Comparison of ENCODE assay signal across 8 cellular contexts in genomic region chr6:17986656-17987575, GRCh38. TPM values are rescaled to one million over a fixed set of nuclear protein-coding genes. Genes with fewer than 3 reads are reported as not detected.
A peak's percentile ranks its signal among the peaks of the same experiment; 100 is the strongest.
DNase-seq lines count a peak whose midpoint lies in the region; ATAC-seq, FAIRE-seq and TF ChIP-seq lines count a peak whose summit lies in the region.

No MANE protein-coding gene starts in this region.

- H2AFZ ChIP-seq in GM12878 (ENCODE audit: control insufficient read depth, low read depth, low read length) = peak overlapping the region; percentile 29; the same call in 1 of the 2 replicates

- no peak overlapping the region for H3K9ac ChIP-seq in GM12878 (ENCODE audit: control insufficient read depth, insufficient read depth, low read length)

- ATAC-seq in HG02852 (IDR thresholded peaks at IDR 0.05; ENCODE audit: unreplicated experiment) (peak; percentile 17), GM12878 (peak; percentile 16; the same call in 2 of the 3 replicates), psoas muscle (peak; percentile 50 to 68 (median 64))

- TF ChIP-seq RAD21 in GM12878 (IDR thresholded peaks at IDR 0.05; ENCODE audit: insufficient read depth, low read depth, low read length) = no peak

- no peak overlapping the region for H3K27ac ChIP-seq in GM12878 (ENCODE audit: control insufficient read depth, insufficient read depth)
- H3K27ac ChIP-seq in psoas muscle = peak overlapping the region; percentile 91

- no peak for FAIRE-seq in GM12878 (lab: Jason Lieb, UNC)

- H3K4me1 ChIP-seq in GM12878 (ENCODE audit: control insufficient read depth, insufficient read depth, low read length) (peaks cover 6% of the 10 kb centered on the region), psoas muscle (peaks cover 15% of the 10 kb centered on the region)

- BruUV-seq in GM12878 (replicated peaks; lab: Mats Ljungman, UMichigan) = no TSS peak

- 3% methylated on average over 58 of the region's 92 CpGs for WGBS in GM12878 (ENCODE audit: insufficient coverage, insufficient replicate concordance, low lambda C conversion rate, missing lambda C conversion rate)
- 0 to 1% (median 0%) methylated on average over 45 to 92 of the region's 92 CpGs for WGBS in psoas muscle, 3 donors

- CTCF ChIA-PET in GM12878 (lab: Yijun Ruan, JAX) = no interaction called here

- TF ChIP-seq CTCF in GM12865 (IDR thresholded peaks at IDR 0.05; ENCODE audit: insufficient read depth, low read depth, low read length, missing control alignments) = no peak
- no peak for TF ChIP-seq CTCF in GM12878 (IDR thresholded peaks at IDR 0.05 in 2 of 3, conservative IDR thresholded peaks at IDR 0.05 in 1 of 3; ENCODE audit: control insufficient read depth in 2 of 3, extremely low read depth in 1 of 3, insufficient read depth in 1 of 3, low read depth in 3 of 3, low read length in 3 of 3)
- no peak for TF ChIP-seq CTCF in psoas muscle (IDR thresholded peaks at IDR 0.05)

- H3K27me3 ChIP-seq in GM12878 (replicated peaks in 1 of 2; ENCODE audit: control insufficient read depth in 2 of 2, insufficient read depth in 2 of 2, low read length in 1 of 2) (peaks cover 6 to 21% of the 10 kb centered on the region in 2 experiments), psoas muscle (ENCODE audit: insufficient read depth in 3 of 3, low read length in 2 of 3) (no peaks in the 10 kb centered on the region)

- peak overlapping the region; percentile 72 for H3K4me2 ChIP-seq in GM12878 (ENCODE audit: control insufficient read depth, insufficient read depth)

- SMC1A ChIA-PET in GM12878 (lab: Charles Lee; ENCODE audit: uncharacterized antibody, unreplicated experiment) = no interaction called here

- H3K4me3 ChIP-seq in GM12865 (ENCODE audit: low read depth, low read length) (peak overlapping the region; percentile 30), GM12878 (no peak overlapping the region), psoas muscle (peak overlapping the region; percentile 85)

- no peak for TF ChIP-seq EP300 in GM12878 (IDR thresholded peaks at IDR 0.05; ENCODE audit: borderline replicate concordance in 1 of 2, control insufficient read depth in 1 of 2, low read depth in 2 of 2, low read length in 2 of 2)

- H3K36me3 ChIP-seq in GM12878 (ENCODE audit: control insufficient read depth in 2 of 2, insufficient read depth in 2 of 2, low read length in 1 of 2) (no peaks in the 10 kb centered on the region), psoas muscle (ENCODE audit: insufficient read depth in 1 of 2, low read depth in 1 of 2) (no peaks in the 10 kb centered on the region)

- intact Hi-C loops in GM12878 (cut with micrococcal nuclease; ENCODE audit: unreplicated experiment) = loop anchor here (5.0 kb wide), 3 partner anchors 105 to 280 kb away; partner anchors contain the start of genes NHLRC1 and NUP153
- intact Hi-C loops in psoas muscle (cut with DNase I) = loop anchor here (2.0 to 10.0 kb wide), 8 partner anchors 55 to 280 kb away; partner anchors contain the start of genes NHLRC1 (in 2 of the 2) and NUP153 (in 1 of the 2)

- no peak for TF ChIP-seq POLR2A in GM12878 (IDR thresholded peaks at IDR 0.05; ENCODE audit: low read depth, low read length)

- DNase-seq in ACHN = peak; percentile 53
- peak; percentile 19 for DNase-seq in GM12865 (ENCODE audit: low read depth)
- DNase-seq in NCI-H510A (lab: John Stamatoyannopoulos, UW) = peak; percentile 4
- no peak for DNase-seq in GM12878 (ENCODE audit: low read depth, low spot score)
- DNase-seq in hypothalamus (lab: John Stamatoyannopoulos, UW) = peak in 49 of 51 donors; percentile 11 to 74 (median 55)
- peak; percentile 53 to 78 for DNase-seq in psoas muscle
- DNase-seq in DMS153 (lab: John Stamatoyannopoulos, UW) = no peak

- H3K9me3 ChIP-seq in GM12878 (replicated peaks; ENCODE audit: control insufficient read depth, insufficient read depth, low read length) (no peaks in the 10 kb centered on the region), psoas muscle (no peaks in the 10 kb centered on the region)

- no peaks in the 10 kb centered on the region for H4K20me1 ChIP-seq in GM12878 (ENCODE audit: control insufficient read depth, insufficient read depth)

- H3K79me2 ChIP-seq in GM12878 (ENCODE audit: control insufficient read depth, insufficient read depth, low read length) = no peaks in the 10 kb centered on the region

- RAD21 ChIA-PET in GM12878 (lab: Charles Lee; ENCODE audit: unreplicated experiment) = interaction anchor here (0.6 kb wide), 1 partner anchor 274 kb away, joined by 3 read pairs; no protein-coding TSS in a partner anchor

- POLR2A ChIA-PET in GM12878 (lab: Charles Lee) = no interaction called here

- in situ Hi-C loops in ACHN (cut with HindIII; ENCODE audit: low pct_ligation_motif_present, low pct_unique_long_range_greater_than_20kb, low sequenced_read_pairs) = no loop called here
- in situ Hi-C loops in GM12878 (cut with MboI) = no loop called here

TF ChIP-seq in GM12878, 131 proteins besides CTCF, POLR2A, EP300 and RAD21:
- TF ChIP-seq ZNF217 (IDR thresholded peaks at IDR 0.05) = no peak
- 0 out of 2 replicates have a peak, but pooled peaks have one; percentile 3 for TF ChIP-seq YY1 (IDR thresholded peaks at IDR 0.05; ENCODE audit: low read depth, low read length)
- TF ChIP-seq, protein P1, sequence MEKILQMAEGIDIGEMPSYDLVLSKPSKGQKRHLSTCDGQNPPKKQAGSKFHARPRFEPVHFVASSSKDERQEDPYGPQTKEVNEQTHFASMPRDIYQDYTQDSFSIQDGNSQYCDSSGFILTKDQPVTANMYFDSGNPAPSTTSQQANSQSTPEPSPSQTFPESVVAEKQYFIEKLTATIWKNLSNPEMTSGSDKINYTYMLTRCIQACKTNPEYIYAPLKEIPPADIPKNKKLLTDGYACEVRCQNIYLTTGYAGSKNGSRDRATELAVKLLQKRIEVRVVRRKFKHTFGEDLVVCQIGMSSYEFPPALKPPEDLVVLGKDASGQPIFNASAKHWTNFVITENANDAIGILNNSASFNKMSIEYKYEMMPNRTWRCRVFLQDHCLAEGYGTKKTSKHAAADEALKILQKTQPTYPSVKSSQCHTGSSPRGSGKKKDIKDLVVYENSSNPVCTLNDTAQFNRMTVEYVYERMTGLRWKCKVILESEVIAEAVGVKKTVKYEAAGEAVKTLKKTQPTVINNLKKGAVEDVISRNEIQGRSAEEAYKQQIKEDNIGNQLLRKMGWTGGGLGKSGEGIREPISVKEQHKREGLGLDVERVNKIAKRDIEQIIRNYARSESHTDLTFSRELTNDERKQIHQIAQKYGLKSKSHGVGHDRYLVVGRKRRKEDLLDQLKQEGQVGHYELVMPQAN (conservative IDR thresholded peaks at IDR 0.05) = no peak

RNA-seq across cellular contexts. Expression of gene KIF13A, which starts 0.5 kb away (rescaled TPM):
- 1.2 and 1.4 TPM in 2 replicates for total RNA-seq in GM12878 (2013; cell fraction: nucleolus; rRNA removed)
- total RNA-seq in GM12878 (2014; rRNA removed) = 0.11 and 0.23 TPM in 2 replicates
- total RNA-seq in GM12878 (2014; rRNA removed; fragmentation: Illumina TruSeq; extraction: Trizol) = 0.13 and 0.32 TPM in 2 replicates
- total RNA-seq in GM12878 (2021) = 0.26 and 0.53 TPM in 2 replicates
- polyA plus RNA-seq in GM12878 (2011; ENCODE audit: low read depth) = 0.26 TPM
- polyA plus RNA-seq in GM12878 (2011; rRNA removed) = 0.08 and 0.17 TPM in 2 replicates
- 0.10 TPM in 2 replicates for polyA plus RNA-seq in GM12878 (2011; cell fraction: cytosol; rRNA removed)
- 0.04 and 0.06 TPM in 2 replicates for polyA plus RNA-seq in GM12878 (2011; cell fraction: nucleus; rRNA removed)
- 0.17 and 0.19 TPM in 2 replicates for polyA plus RNA-seq in GM12878 (2012)
- polyA plus RNA-seq in GM12878 (2014; fragmentation: Illumina TruSeq; extraction: Trizol) = 0.15 and 0.51 TPM in 2 replicates
- polyA plus RNA-seq in GM12878 (2014; fragmentation: Nextera tagmentation; extraction: Ambion mirVana) = under 1 TPM; 0.02 to 0.07 TPM
- polyA plus RNA-seq in GM12878 (2014; rRNA removed) = 0.13 and 0.71 TPM in 2 replicates
- not detected for polyA plus RNA-seq in GM12878 (2016; fragmentation: Nextera tagmentation; extraction: Ambion mirVana)
- polyA minus RNA-seq in GM12878 (2011; rRNA and poly(A)+ RNA removed) = 0.10 and 1.0 TPM in 2 replicates
- polyA minus RNA-seq in GM12878 (2011; cell fraction: cytosol; rRNA and poly(A)+ RNA removed) = 0.21 TPM in 1 of 2 replicates, not detected in the other
- 0.12 and 0.77 TPM in 2 replicates for polyA minus RNA-seq in GM12878 (2011; cell fraction: nucleus; rRNA and poly(A)+ RNA removed)
- 10 to 100 TPM; 62.0 to 80.2 (median 75.0) TPM for total RNA-seq in psoas muscle
- polyA plus RNA-seq in psoas muscle = 10 to 100 TPM; 17.0 to 75.0 (median 27.7) TPM

Comparison
In these comparisons a context has a peak if more than half of its experiments do, and no peak if none do; other contexts are left out.
1. DNase-seq: peak in ACHN (single experiment), GM12865 (single experiment), NCI-H510A (single experiment), hypothalamus (49 of 51) and psoas muscle (2 of 2); none in GM12878 (single experiment) and DMS153 (single experiment).
2. RNA of gene KIF13A, which starts 0.5 kb away (total RNA-seq): 62.0 to 80.2 TPM in psoas muscle; 0.11 to 1.4 TPM in GM12878; every median in the first group is over 10 times any median in the second.
3. Peak in every context shown above with its lines, with median percentiles within 50 percentile points of each other: ATAC-seq.